In genomic region chr4:43458293-43458692, GRCh38 we compare ENCODE assay signal across 3 cellular contexts.
TF ChIP-seq lines count a peak whose summit lies in the region.

No MANE protein-coding gene starts in this region.

TF ChIP-seq in SK-N-SH, 30 proteins besides CTCF, POLR2A, EP300 and RAD21 (continued from another document):
- no peak for TF ChIP-seq GABPA (IDR thresholded peaks at IDR 0.05; ENCODE audit: low read depth)
- TF ChIP-seq NFIC (IDR thresholded peaks at IDR 0.05; ENCODE audit: borderline replicate concordance) = no peak
- TF ChIP-seq MEF2A (IDR thresholded peaks at IDR 0.05; ENCODE audit: borderline replicate concordance, low read depth) = no peak
- no peak for TF ChIP-seq SIN3A (IDR thresholded peaks at IDR 0.05; ENCODE audit: borderline replicate concordance, low read depth, low read length)
- no peak for TF ChIP-seq PBX3 (IDR thresholded peaks at IDR 0.05)
- no peak for TF ChIP-seq JUND (IDR thresholded peaks at IDR 0.05)
- TF ChIP-seq POLR2AphosphoS5 (IDR thresholded peaks at IDR 0.05; ENCODE audit: low read depth, low read length) = no peak
- TF ChIP-seq TAF1 (IDR thresholded peaks at IDR 0.05; ENCODE audit: borderline replicate concordance, low read depth, low read length) = no peak
- no peak for TF ChIP-seq SMC3 (IDR thresholded peaks at IDR 0.05; ENCODE audit: low read depth, low read length)
- no peak for TF ChIP-seq EZH2phosphoT487 (IDR thresholded peaks at IDR 0.05; ENCODE audit: borderline replicate concordance, low read depth)

TF ChIP-seq in SK-N-SH treated with all-trans-retinoic acid at 6 μM for 48 hours, 23 proteins besides CTCF, POLR2A, EP300 and RAD21:
- no peak for TF ChIP-seq PATZ1 (CRISPR knock-in tag; IDR thresholded peaks at IDR 0.05; ENCODE audit: borderline replicate concordance)
- TF ChIP-seq ZNF70 (CRISPR knock-in tag; IDR thresholded peaks at IDR 0.05) = no peak
- TF ChIP-seq CSRNP3 (CRISPR knock-in tag; IDR thresholded peaks at IDR 0.05) = no peak
- no peak for TF ChIP-seq TSHZ2 (CRISPR knock-in tag; IDR thresholded peaks at IDR 0.05)
- TF ChIP-seq ESRRG (CRISPR knock-in tag; IDR thresholded peaks at IDR 0.05) = no peak
- no peak for TF ChIP-seq ARNTL (CRISPR knock-in tag; IDR thresholded peaks at IDR 0.05; ENCODE audit: borderline replicate concordance, low read depth)
- TF ChIP-seq BACH2 (CRISPR knock-in tag; IDR thresholded peaks at IDR 0.05; ENCODE audit: borderline replicate concordance) = no peak
- TF ChIP-seq TCF4 (CRISPR knock-in tag; IDR thresholded peaks at IDR 0.05; ENCODE audit: borderline replicate concordance) = no peak
- no peak for TF ChIP-seq ZFP3 (CRISPR knock-in tag; IDR thresholded peaks at IDR 0.05)
- TF ChIP-seq GLIS3 (CRISPR knock-in tag; IDR thresholded peaks at IDR 0.05) = no peak
- TF ChIP-seq SNAI2 (CRISPR knock-in tag; IDR thresholded peaks at IDR 0.05) = no peak
- TF ChIP-seq TOX (CRISPR knock-in tag; IDR thresholded peaks at IDR 0.05; ENCODE audit: borderline replicate concordance) = no peak
- TF ChIP-seq CSDC2 (CRISPR knock-in tag; IDR thresholded peaks at IDR 0.05) = no peak
- TF ChIP-seq PPARA (CRISPR knock-in tag; IDR thresholded peaks at IDR 0.05; ENCODE audit: borderline replicate concordance) = no peak
- TF ChIP-seq ZFP30 (CRISPR knock-in tag; IDR thresholded peaks at IDR 0.05) = no peak
- no peak for TF ChIP-seq OSR1 (CRISPR knock-in tag; IDR thresholded peaks at IDR 0.05)
- TF ChIP-seq RARB (CRISPR knock-in tag; IDR thresholded peaks at IDR 0.05) = no peak
- no peak for TF ChIP-seq ISL1 (CRISPR knock-in tag; IDR thresholded peaks at IDR 0.05)
- TF ChIP-seq ZC3H10 (CRISPR knock-in tag; IDR thresholded peaks at IDR 0.05) = no peak

TF ChIP-seq in H1, 55 proteins besides CTCF, POLR2A, EP300 and RAD21 (continued from another document):
- TF ChIP-seq CHD7 (IDR thresholded peaks at IDR 0.05; ENCODE audit: insufficient replicate concordance, low read length) (no peak), SIX5 (IDR thresholded peaks at IDR 0.05; ENCODE audit: low read depth, low read length) (no peak), NRF1 (IDR thresholded peaks at IDR 0.05; ENCODE audit: low read depth, low read length) (no peak)
